ENCODE assay signal across 8 cellular contexts in the genomic region with DNA sequence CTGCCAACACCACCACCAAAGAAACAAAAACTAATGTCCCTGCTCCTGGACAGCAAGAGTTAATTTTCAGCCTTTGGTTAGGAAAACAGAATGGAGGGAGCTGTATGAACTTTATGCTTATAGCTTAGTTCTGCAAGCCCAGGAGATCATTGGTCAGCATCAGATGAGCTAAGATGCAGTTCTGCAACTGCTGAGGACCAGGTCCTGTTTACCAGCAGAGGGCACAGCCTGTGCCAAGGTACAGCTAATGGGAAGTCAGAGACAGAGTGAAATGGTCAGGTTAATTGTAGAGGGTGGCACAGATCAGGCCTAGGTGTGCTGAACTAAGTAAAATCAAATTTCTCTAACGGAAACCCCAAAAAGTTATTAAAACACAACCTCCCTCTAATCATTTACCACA.
DNase-seq lines count a peak whose midpoint lies in the region; ATAC-seq and TF ChIP-seq lines count a peak whose summit lies in the region.

No MANE protein-coding gene starts in this region.

- H3K9me3 Mint-ChIP-seq in activated CD8-positive, alpha-beta T cell treated with anti-CD3 and anti-CD28 coated beads, Interleukin-2, amount 10 ng/mL, durations not matched to agents 7 days and 5 days (ENCODE audit: insufficient read depth) = no peaks in the 10 kb centered on the region
- no peaks in the 10 kb centered on the region for H3K9me3 Mint-ChIP-seq in activated CD8-positive, alpha-beta memory T cell treated with anti-CD3 and anti-CD28 coated beads, Interleukin-2, amount 10 ng/mL, durations not matched to agents 7 days and 5 days (ENCODE audit: low read depth)

- intact Hi-C loops in thyroid gland (cut with DNase I) = no loop called here

- no peak overlapping the region for H3K9ac ChIP-seq in MM.1S (ENCODE audit: low read length)
- no peak overlapping the region for H3K9ac ChIP-seq in fibroblast of lung (ENCODE audit: insufficient read depth, low read length)

- peaks cover 5% of the 10 kb centered on the region; the same call in 1 of the 2 replicates for H3F3A ChIP-seq in MM.1S (ENCODE audit: insufficient read depth, low read length)

- H3K79me2 ChIP-seq in MM.1S (ENCODE audit: low read length) (no peaks in the 10 kb centered on the region), fibroblast of lung (ENCODE audit: control insufficient read depth, insufficient read depth, low read length) (no peaks in the 10 kb centered on the region)

- no peak for TF ChIP-seq POLR2A in thyroid gland (IDR thresholded peaks at IDR 0.05)

- H3K4me3 ChIP-seq in MM.1S (ENCODE audit: low read length) (no peak overlapping the region), fibroblast of lung (replicated peaks in 1 of 4; ENCODE audit: control extremely low read depth in 1 of 4, insufficient read depth in 1 of 4, low read depth in 3 of 4, low read length in 4 of 4) (no peak overlapping the region), thyroid gland (replicated peaks in 1 of 3) (no peak overlapping the region)

- WGBS in thyroid gland, 2 donors = 80 to 92% methylated on average over 1 of the region's 1 CpG

- no peak overlapping the region for H3K27ac ChIP-seq in MM.1S (ENCODE audit: low read length)
- H3K27ac ChIP-seq in fibroblast of lung (ENCODE audit: insufficient read depth, low read length) = no peak overlapping the region
- no peak overlapping the region for H3K27ac ChIP-seq in thyroid gland

- no peak overlapping the region for H3K4me3 Mint-ChIP-seq in activated CD8-positive, alpha-beta T cell treated with anti-CD3 and anti-CD28 coated beads, Interleukin-2, amount 10 ng/mL, durations not matched to agents 7 days and 5 days
- no peak overlapping the region for H3K4me3 Mint-ChIP-seq in activated CD8-positive, alpha-beta memory T cell treated with anti-CD3 and anti-CD28 coated beads, Interleukin-2, amount 10 ng/mL, durations not matched to agents 7 days and 5 days

- H3K4me1 Mint-ChIP-seq in activated CD8-positive, alpha-beta T cell treated with anti-CD3 and anti-CD28 coated beads, Interleukin-2, amount 10 ng/mL, durations not matched to agents 7 days and 5 days (ENCODE audit: low read depth) = no peaks in the 10 kb centered on the region
- no peaks in the 10 kb centered on the region for H3K4me1 Mint-ChIP-seq in activated CD8-positive, alpha-beta memory T cell treated with anti-CD3 and anti-CD28 coated beads, Interleukin-2, amount 10 ng/mL, durations not matched to agents 7 days and 5 days

- no peak overlapping the region for H3K4me2 ChIP-seq in MM.1S (ENCODE audit: low read depth, low read length)
- no peak overlapping the region for H3K4me2 ChIP-seq in fibroblast of lung (ENCODE audit: extremely low read depth, insufficient read depth, low read length)

- CTCF ChIA-PET in activated CD8-positive, alpha-beta T cell treated with anti-CD3 and anti-CD28 coated beads, Interleukin-2, amount 10 ng/mL, durations not matched to agents 7 days and 5 days (lab: Charles Lee) = interaction anchor here (1.0 to 1.3 kb wide), 3 partner anchors 202 to 310 kb away, joined by 3 to 4 read pairs (median 3); no protein-coding TSS in a partner anchor
- CTCF ChIA-PET in activated CD8-positive, alpha-beta memory T cell treated with anti-CD3 and anti-CD28 coated beads, Interleukin-2, amount 10 ng/mL, durations not matched to agents 7 days and 5 days (lab: Charles Lee) = interaction anchor here (1.0 kb wide), 1 partner anchor 202 kb away, joined by 3 read pairs; no protein-coding TSS in a partner anchor

- H3K36me3 ChIP-seq in MM.1S (replicated peaks; ENCODE audit: insufficient read depth, low read length) (no peaks in the 10 kb centered on the region), fibroblast of lung (ENCODE audit: control insufficient read depth, insufficient read depth, low read length) (no peaks in the 10 kb centered on the region), thyroid gland (no peaks in the 10 kb centered on the region)

- H2AFZ ChIP-seq in MM.1S (ENCODE audit: low read length) = no peak overlapping the region
- no peak overlapping the region for H2AFZ ChIP-seq in fibroblast of lung (ENCODE audit: low read length)

- no peaks in the 10 kb centered on the region for H3K27me3 ChIP-seq in MM.1S (replicated peaks; ENCODE audit: insufficient read depth, low read length)
- no peaks in the 10 kb centered on the region for H3K27me3 ChIP-seq in fibroblast of lung (ENCODE audit: control insufficient read depth, insufficient read depth, low read length)
- no peaks in the 10 kb centered on the region for H3K27me3 ChIP-seq in thyroid gland

- no peak overlapping the region for H3K27ac Mint-ChIP-seq in activated CD8-positive, alpha-beta T cell treated with anti-CD3 and anti-CD28 coated beads, Interleukin-2, amount 10 ng/mL, durations not matched to agents 7 days and 5 days
- H3K27ac Mint-ChIP-seq in activated CD8-positive, alpha-beta memory T cell treated with anti-CD3 and anti-CD28 coated beads, Interleukin-2, amount 10 ng/mL, durations not matched to agents 7 days and 5 days = no peak overlapping the region

- H3K9me3 ChIP-seq in MM.1S (replicated peaks; ENCODE audit: insufficient read depth, low read length) (no peaks in the 10 kb centered on the region), fibroblast of lung (ENCODE audit: control insufficient read depth, insufficient read depth, low read depth, low read length) (no peaks in the 10 kb centered on the region), thyroid gland (no peaks in the 10 kb centered on the region)

- no peak for ATAC-seq in activated CD8-positive, alpha-beta T cell treated with anti-CD3 and anti-CD28 coated beads, Interleukin-2, amount 10 ng/mL, durations not matched to agents 7 days and 5 days
- no peak for ATAC-seq in HG03025 (IDR thresholded peaks at IDR 0.05; ENCODE audit: low FRiP score, unreplicated experiment)
- no peak for ATAC-seq in activated CD8-positive, alpha-beta memory T cell treated with anti-CD3 and anti-CD28 coated beads, Interleukin-2, amount 10 ng/mL, durations not matched to agents 7 days and 5 days

- no peaks in the 10 kb centered on the region for H3K36me3 Mint-ChIP-seq in activated CD8-positive, alpha-beta T cell treated with anti-CD3 and anti-CD28 coated beads, Interleukin-2, amount 10 ng/mL, durations not matched to agents 7 days and 5 days (ENCODE audit: low read depth)
- H3K36me3 Mint-ChIP-seq in activated CD8-positive, alpha-beta memory T cell treated with anti-CD3 and anti-CD28 coated beads, Interleukin-2, amount 10 ng/mL, durations not matched to agents 7 days and 5 days = no peaks in the 10 kb centered on the region

- no peaks in the 10 kb centered on the region for H3K27me3 Mint-ChIP-seq in activated CD8-positive, alpha-beta T cell treated with anti-CD3 and anti-CD28 coated beads, Interleukin-2, amount 10 ng/mL, durations not matched to agents 7 days and 5 days (ENCODE audit: low read depth)
- no peaks in the 10 kb centered on the region for H3K27me3 Mint-ChIP-seq in activated CD8-positive, alpha-beta memory T cell treated with anti-CD3 and anti-CD28 coated beads, Interleukin-2, amount 10 ng/mL, durations not matched to agents 7 days and 5 days

- POLR2A ChIA-PET in activated CD8-positive, alpha-beta T cell treated with anti-CD3 and anti-CD28 coated beads, Interleukin-2, amount 10 ng/mL, durations not matched to agents 7 days and 5 days (lab: Charles Lee) = no interaction called here

- no peaks in the 10 kb centered on the region for H4K20me1 ChIP-seq in MM.1S (ENCODE audit: insufficient read depth, low read length)
- H4K20me1 ChIP-seq in fibroblast of lung (ENCODE audit: control insufficient read depth, extremely low read depth, insufficient read depth, low read length) = no peaks in the 10 kb centered on the region

- H3K9me2 ChIP-seq in MM.1S (replicated peaks; ENCODE audit: insufficient read depth, low read length) = no peaks in the 10 kb centered on the region

- H3K4me1 ChIP-seq in MM.1S (ENCODE audit: low read length) (peaks cover 3% of the 10 kb centered on the region; the same call in 1 of the 2 replicates), fibroblast of lung (ENCODE audit: control insufficient read depth, extremely low read depth, insufficient read depth, low read length) (no peaks in the 10 kb centered on the region), thyroid gland (no peaks in the 10 kb centered on the region)

- TF ChIP-seq CTCF in MM.1S (IDR thresholded peaks at IDR 0.05; ENCODE audit: low read length) = peak; percentile 55
- peak; percentile 10 to 35 for TF ChIP-seq CTCF in fibroblast of lung (conservative IDR thresholded peaks at IDR 0.05 in 1 of 2, IDR thresholded peaks at IDR 0.05 in 1 of 2; ENCODE audit: low read depth in 1 of 2, low read length in 2 of 2)
- peak in 2 of 6 experiments; percentile 28 to 34 for TF ChIP-seq CTCF in thyroid gland (IDR thresholded peaks at IDR 0.05)

- DNase-seq in SHP77 (lab: John Stamatoyannopoulos, UW) = peak; percentile 8 to 35
- no peak for DNase-seq in SHP77 treated with DMSO at 0.1 percent for 48 hours (lab: John Stamatoyannopoulos, UW)
- peak; percentile 56 for DNase-seq in MM.1S
- peak in 1 of 2 donors; percentile 37 for DNase-seq in fibroblast of lung (ENCODE audit: low read depth in 2 of 2)
- DNase-seq in thyroid gland = peak; percentile 7 to 26
- DNase-seq in activated CD8-positive, alpha-beta T cell treated with anti-CD3 and anti-CD28 coated beads, Interleukin-2, amount 10 ng/mL, durations not matched to agents 7 days and 5 days = no peak
- no peak for DNase-seq in activated CD8-positive, alpha-beta memory T cell treated with anti-CD3 and anti-CD28 coated beads, Interleukin-2, amount 10 ng/mL, durations not matched to agents 7 days and 5 days

Comparison
In these comparisons a context has a peak if more than half of its experiments do, and no peak if none do; other contexts are left out.
1. DNase-seq: peak in SHP77 (2 of 2), MM.1S (single experiment) and thyroid gland (2 of 2); none in SHP77 treated with DMSO at 0.1 percent for 48 hours (single experiment), activated CD8-positive, alpha-beta T cell treated with anti-CD3 and anti-CD28 coated beads, Interleukin-2, amount 10 ng/mL, durations not matched to agents 7 days and 5 days (single experiment) and activated CD8-positive, alpha-beta memory T cell treated with anti-CD3 and anti-CD28 coated beads, Interleukin-2, amount 10 ng/mL, durations not matched to agents 7 days and 5 days (single experiment).